Comparison of ENCODE assay signal across 16 cellular contexts in the genomic region with DNA sequence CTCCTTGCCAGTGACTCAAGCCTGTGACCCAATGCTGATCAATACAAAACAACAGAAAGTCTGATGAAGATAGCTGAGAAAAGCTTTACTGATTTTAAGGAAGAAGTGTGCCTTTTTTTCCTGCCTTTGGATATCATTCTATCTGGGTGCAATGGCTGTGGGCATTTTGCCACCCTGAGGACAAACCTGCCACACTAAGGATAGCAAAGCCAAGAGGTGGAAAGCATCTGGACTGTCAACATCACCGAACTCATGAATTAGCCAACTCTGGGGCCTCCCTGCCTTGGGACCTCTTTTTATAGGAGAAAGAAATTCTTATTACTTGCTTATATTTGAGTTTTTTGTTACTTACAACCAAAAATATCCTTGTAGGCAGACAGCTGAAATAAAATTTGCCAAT. TPM values are rescaled to one million over a fixed set of nuclear protein-coding genes. Genes with fewer than 3 reads are reported as not detected.
A peak's percentile ranks its signal among the peaks of the same experiment; 100 is the strongest.
DNase-seq lines count a peak whose midpoint lies in the region; ATAC-seq, FAIRE-seq and TF ChIP-seq lines count a peak whose summit lies in the region.
"Had no signal": no experiment of that assay in that cellular context is flagged by ENCODE, and none has a peak within 500 bp of the region (broad histone marks: within the 10 kb centered on the region; RNA-seq: fewer than 3 reads in every experiment).

No MANE protein-coding gene starts in this region.

- no peak overlapping the region for H4K8ac ChIP-seq in trophoblast cell (ENCODE audit: low read depth, low read length)

- H3K27me3 ChIP-seq in breast epithelium (no peaks in the 10 kb centered on the region), GM12878 (replicated peaks in 1 of 2; ENCODE audit: control insufficient read depth in 2 of 2, insufficient read depth in 2 of 2, low read length in 1 of 2) (no peaks in the 10 kb centered on the region), trophoblast cell (ENCODE audit: insufficient read depth, low read length) (no peaks in the 10 kb centered on the region), thyroid gland (no peaks in the 10 kb centered on the region)
- H3K27me3 ChIP-seq: BLaER1 treated with 17β-estradiol and CSF1 and Interleukin-3, amounts not matched to agents 10 nM and 100 nM had no signal

- no peak overlapping the region for H3K23ac ChIP-seq in trophoblast cell (ENCODE audit: low read length)

- H3K18ac ChIP-seq in trophoblast cell (ENCODE audit: low read length) = no peak overlapping the region

- no peak overlapping the region for H2BK5ac ChIP-seq in trophoblast cell (ENCODE audit: low read depth, low read length, poor library complexity)

- TF ChIP-seq POLR2A in breast epithelium (IDR thresholded peaks at IDR 0.05) (no peak), GM12878 (IDR thresholded peaks at IDR 0.05; ENCODE audit: low read depth, low read length) (no peak), thyroid gland (IDR thresholded peaks at IDR 0.05) (no peak)

- peak overlapping the region; percentile 7; the same call in 1 of the 2 replicates for H3K4me2 ChIP-seq in GM12878 (ENCODE audit: control insufficient read depth, insufficient read depth)
- H3K4me2 ChIP-seq in trophoblast cell (ENCODE audit: low read length) = no peak overlapping the region

- TF ChIP-seq CTCF in MCF 10A (IDR thresholded peaks at IDR 0.05; ENCODE audit: unreplicated experiment) (no peak), breast epithelium (IDR thresholded peaks at IDR 0.05) (no peak), GM12878 (IDR thresholded peaks at IDR 0.05 in 2 of 3, conservative IDR thresholded peaks at IDR 0.05 in 1 of 3; ENCODE audit: control insufficient read depth in 2 of 3, extremely low read depth in 1 of 3, insufficient read depth in 1 of 3, low read depth in 3 of 3, low read length in 3 of 3) (no peak), thyroid gland (IDR thresholded peaks at IDR 0.05) (no peak)

- no peak overlapping the region for H2BK120ac ChIP-seq in trophoblast cell (ENCODE audit: insufficient read depth, low read length, poor library complexity)

- H3K79me2 ChIP-seq in GM12878 (ENCODE audit: control insufficient read depth, insufficient read depth, low read length) (peaks cover 33% of the 10 kb centered on the region), trophoblast cell (ENCODE audit: control insufficient read depth, insufficient read depth, low read length, poor library complexity) (no peaks in the 10 kb centered on the region)

- DNase-seq in MCF 10A (ENCODE audit: unreplicated experiment) = no peak
- no peak for DNase-seq in breast epithelium (ENCODE audit: low spot score in 2 of 2)
- no peak for DNase-seq in GM12878 (ENCODE audit: low read depth, low spot score)
- no peak for DNase-seq in trophoblast cell
- DNase-seq in thyroid gland = peak; percentile 25 to 30
- no peak for DNase-seq in NCI-H748 treated with DMSO at 0.1 percent for 48 hours (lab: John Stamatoyannopoulos, UW)
- DNase-seq in activated CD4-positive, alpha-beta T cell treated with anti-CD3 and anti-CD28 coated beads for 4 hours = no peak
- DNase-seq: Calu3; CD8-positive, alpha-beta T cell; DMS79 treated with DMSO at 0.1 percent for 48 hours; GF-D8; H9; IMR-90 had no signal

- H3K9ac ChIP-seq in GM12878 (ENCODE audit: control insufficient read depth, insufficient read depth, low read length) (no peak overlapping the region), trophoblast cell (ENCODE audit: low read length) (no peak overlapping the region)
- H3K9ac ChIP-seq: BLaER1 treated with 17β-estradiol and CSF1 and Interleukin-3, amounts not matched to agents 10 nM and 100 nM had no signal

- no peak overlapping the region for H2BK12ac ChIP-seq in trophoblast cell (ENCODE audit: low read length)

- peak overlapping the region; percentile 47 for H3K27ac Mint-ChIP-seq in MCF 10A (ENCODE audit: low read depth, unreplicated experiment)
- H3K27ac Mint-ChIP-seq: B cell; CD8-positive, alpha-beta T cell had no signal

- H3K4me3 ChIP-seq in breast epithelium (no peak overlapping the region), GM12878 (no peak overlapping the region), trophoblast cell (ENCODE audit: low read depth, low read length) (no peak overlapping the region), thyroid gland (replicated peaks in 1 of 3) (no peak overlapping the region)
- H3K4me3 ChIP-seq: BLaER1 treated with 17β-estradiol and CSF1 and Interleukin-3, amounts not matched to agents 10 nM and 100 nM had no signal

- H4K91ac ChIP-seq in trophoblast cell (ENCODE audit: low read depth, low read length) = no peak overlapping the region

- intact Hi-C loops in MCF 10A (cut with micrococcal nuclease) = no loop called here
- intact Hi-C loops in breast epithelium (cut with DNase I; ENCODE audit: low total_unique reads) = no loop called here
- intact Hi-C loops in GM12878 (cut with micrococcal nuclease; ENCODE audit: unreplicated experiment) = no loop called here
- intact Hi-C loops in thyroid gland (cut with DNase I) = no loop called here

- H3K14ac ChIP-seq in trophoblast cell (ENCODE audit: low read length) = no peak overlapping the region

- H3K9me3 ChIP-seq in breast epithelium = no peaks in the 10 kb centered on the region
- H3K9me3 ChIP-seq in GM12878 (replicated peaks; ENCODE audit: control insufficient read depth, insufficient read depth, low read length) = no peaks in the 10 kb centered on the region
- no peaks in the 10 kb centered on the region for H3K9me3 ChIP-seq in trophoblast cell (ENCODE audit: insufficient read depth, low read depth, low read length)
- H3K9me3 ChIP-seq in thyroid gland = no peaks in the 10 kb centered on the region
- H3K9me3 ChIP-seq: BLaER1 treated with 17β-estradiol and CSF1 and Interleukin-3, amounts not matched to agents 10 nM and 100 nM had no signal

- no peak for ATAC-seq in GM12878
- ATAC-seq: CD8-positive, alpha-beta T cell had no signal

- H3K27me3 Mint-ChIP-seq in MCF 10A (ENCODE audit: insufficient read depth, unreplicated experiment) = no peaks in the 10 kb centered on the region
- H3K27me3 Mint-ChIP-seq: B cell had no signal

- no peaks in the 10 kb centered on the region for H3K9me3 Mint-ChIP-seq in MCF 10A (ENCODE audit: unreplicated experiment)
- H3K9me3 Mint-ChIP-seq: CD8-positive, alpha-beta T cell; H9 had no signal

- BruUV-seq in MCF 10A (replicated peaks; lab: Mats Ljungman, UMichigan) = no TSS peak
- BruUV-seq in GM12878 (replicated peaks; lab: Mats Ljungman, UMichigan) = no TSS peak

- SMC1A ChIA-PET in GM12878 (lab: Charles Lee; ENCODE audit: uncharacterized antibody, unreplicated experiment) = interaction anchor here (1.0 to 2.1 kb wide), 2 partner anchors 11 to 18 kb away, joined by 4 to 8 read pairs; no protein-coding TSS in a partner anchor

- POLR2A ChIA-PET in MCF 10A (lab: Yijun Ruan, JAX) = interaction anchor here (0.8 to 1.2 kb wide), 4 partner anchors 11 to 20 kb away, joined by 3 to 4 read pairs (median 3); a partner anchor contains a TSS
- POLR2A ChIA-PET in GM12878 (lab: Charles Lee) = no interaction called here

- H3K4me1 Mint-ChIP-seq in MCF 10A (ENCODE audit: insufficient read depth, unreplicated experiment) = peaks cover 19% of the 10 kb centered on the region

- no peaks in the 10 kb centered on the region for H4K20me1 ChIP-seq in GM12878 (ENCODE audit: control insufficient read depth, insufficient read depth)

- H3K4me1 ChIP-seq in breast epithelium (no peaks in the 10 kb centered on the region), GM12878 (ENCODE audit: control insufficient read depth, insufficient read depth, low read length) (peaks cover 22% of the 10 kb centered on the region), trophoblast cell (ENCODE audit: control insufficient read depth in 1 of 2, insufficient read depth in 2 of 2, low read length in 2 of 2) (no peaks in the 10 kb centered on the region), thyroid gland (peaks cover 42 to 69% of the 10 kb centered on the region in 2 donors)

- no peak overlapping the region for H3K4me3 Mint-ChIP-seq in MCF 10A (ENCODE audit: unreplicated experiment)
- H3K4me3 Mint-ChIP-seq: B cell; CD8-positive, alpha-beta T cell; H9 had no signal

- no peaks in the 10 kb centered on the region for H3K79me1 ChIP-seq in trophoblast cell (ENCODE audit: low read length)

- no peak overlapping the region for H2AK5ac ChIP-seq in trophoblast cell (ENCODE audit: low read length)

- H3K36me3 ChIP-seq in breast epithelium (no peaks in the 10 kb centered on the region), GM12878 (ENCODE audit: control insufficient read depth in 2 of 2, insufficient read depth in 2 of 2, low read length in 1 of 2) (no peaks in the 10 kb centered on the region), trophoblast cell (ENCODE audit: control insufficient read depth in 1 of 2, insufficient read depth in 2 of 2, low read length in 2 of 2) (no peaks in the 10 kb centered on the region), thyroid gland (no peaks in the 10 kb centered on the region)

- H3K27ac ChIP-seq in breast epithelium = no peak overlapping the region
- H3K27ac ChIP-seq in GM12878 (ENCODE audit: control insufficient read depth, insufficient read depth) = peak overlapping the region; percentile 0; the same call in 1 of the 2 replicates
- no peak overlapping the region for H3K27ac ChIP-seq in trophoblast cell (ENCODE audit: low read depth, low read length)
- H3K27ac ChIP-seq in thyroid gland = no peak overlapping the region
- H3K27ac ChIP-seq: BLaER1 treated with 17β-estradiol and CSF1 and Interleukin-3, amounts not matched to agents 10 nM and 100 nM had no signal

- no peak for TF ChIP-seq RAD21 in GM12878 (IDR thresholded peaks at IDR 0.05; ENCODE audit: insufficient read depth, low read depth, low read length)

- H2AFZ ChIP-seq in GM12878 (ENCODE audit: control insufficient read depth, low read depth, low read length) = no peak overlapping the region
- no peak overlapping the region for H2AFZ ChIP-seq in trophoblast cell (ENCODE audit: insufficient read depth, low read length, poor library complexity)

- H4K12ac ChIP-seq in trophoblast cell (ENCODE audit: low read depth, low read length) = no peak overlapping the region

- RAD21 ChIA-PET in GM12878 (lab: Charles Lee; ENCODE audit: unreplicated experiment) = interaction anchor here (1.2 kb wide), 1 partner anchor 42 kb away, joined by 3 read pairs; no protein-coding TSS in a partner anchor

- no peak for TF ChIP-seq EP300 in GM12878 (IDR thresholded peaks at IDR 0.05; ENCODE audit: borderline replicate concordance in 1 of 2, control insufficient read depth in 1 of 2, low read depth in 2 of 2, low read length in 2 of 2)

- CTCF ChIA-PET in MCF 10A (lab: Yijun Ruan, JAX) = interaction anchor here (1.1 to 1.3 kb wide), 4 partner anchors 27 to 879 kb away, joined by 3 to 5 read pairs (median 4); no protein-coding TSS in a partner anchor
- CTCF ChIA-PET in GM12878 (lab: Yijun Ruan, JAX) = interaction anchor here (0.7 to 1.3 kb wide), 4 partner anchors 11 to 89 kb away, joined by 3 to 5 read pairs (median 3); no protein-coding TSS in a partner anchor

- no peak for FAIRE-seq in GM12878 (lab: Jason Lieb, UNC)
- FAIRE-seq: H1 had no signal

- in situ Hi-C loops in GM12878 (cut with MboI) = no loop called here

- no peaks in the 10 kb centered on the region for H3K36me3 Mint-ChIP-seq in MCF 10A (ENCODE audit: insufficient read depth, unreplicated experiment)

- WGBS in GM12878 (ENCODE audit: insufficient coverage, insufficient replicate concordance, low lambda C conversion rate, missing lambda C conversion rate) = 100% methylated on average over 1 of the region's 1 CpG
- no CpG with 5 or more reads among the region's 1 CpG for WGBS in trophoblast cell (ENCODE audit: extremely low coverage, insufficient coverage, insufficient read length)
- WGBS in thyroid gland, 2 donors = 44 to 55% methylated on average over 1 of the region's 1 CpG

- H3K4ac ChIP-seq in trophoblast cell (ENCODE audit: low read depth, low read length) = peak overlapping the region; percentile 27

RNA-seq across cellular contexts. Expression of a gene that starts 19.9 kb away (rescaled TPM):
- total RNA-seq in MCF 10A (2022) (9.8 and 12.1 TPM in 2 replicates), breast epithelium (10 to 100 TPM; 34.6 to 74.1 (median 46.0) TPM), GM12878 (2014; rRNA removed) (22.0 and 23.2 TPM in 2 replicates), GM12878 (2014; rRNA removed; fragmentation: Illumina TruSeq; extraction: Trizol) (18.7 and 19.3 TPM in 2 replicates), GM12878 (2021) (29.4 and 30.7 TPM in 2 replicates), thyroid gland (100 to 1,000 TPM in 1 of 4 donors, 10 to 100 TPM in 3; 89.7 to 126 (median 97.8) TPM)
- total RNA-seq in GM12878 (2013; cell fraction: nucleolus; rRNA removed) = 91.9 and 98.1 TPM in 2 replicates
- polyA plus RNA-seq in GM12878 (2011; ENCODE audit: low read depth) = 8.1 TPM
- polyA plus RNA-seq in GM12878 (2011; rRNA removed) (8.2 and 10.9 TPM in 2 replicates), GM12878 (2014; fragmentation: Illumina TruSeq; extraction: Trizol) (23.5 and 24.1 TPM in 2 replicates), GM12878 (2014; fragmentation: Nextera tagmentation; extraction: Ambion mirVana) (1 to 10 TPM; 2.9 to 4.0 TPM), GM12878 (2014; rRNA removed) (14.4 and 16.3 TPM in 2 replicates), GM12878 (2016; fragmentation: Nextera tagmentation; extraction: Ambion mirVana) (10 to 100 TPM; 20.4 to 20.5 TPM)
- 6.3 and 8.0 TPM in 2 replicates for polyA plus RNA-seq in GM12878 (2011; cell fraction: cytosol; rRNA removed)
- polyA plus RNA-seq in GM12878 (2011; cell fraction: nucleus; rRNA removed) = 21.0 and 23.1 TPM in 2 replicates
- 8.4 and 9.2 TPM in 2 replicates for polyA plus RNA-seq in GM12878 (2012)
- polyA minus RNA-seq in GM12878 (2011; rRNA and poly(A)+ RNA removed) = 28.7 TPM in 2 replicates
- 7.9 and 9.0 TPM in 2 replicates for polyA minus RNA-seq in GM12878 (2011; cell fraction: cytosol; rRNA and poly(A)+ RNA removed)
- 46.5 and 55.2 TPM in 2 replicates for polyA minus RNA-seq in GM12878 (2011; cell fraction: nucleus; rRNA and poly(A)+ RNA removed)
- 7.4 and 7.8 TPM in 2 replicates for polyA plus RNA-seq in trophoblast cell (2013)

Comparison
In these comparisons a context has a peak if more than half of its experiments do, and no peak if none do; other contexts are left out.
1. DNase-seq: peak in thyroid gland (2 of 2); none in MCF 10A (single experiment), breast epithelium (0 of 2), GM12878 (single experiment), trophoblast cell (0 of 2), NCI-H748 treated with DMSO at 0.1 percent for 48 hours (single experiment) and activated CD4-positive, alpha-beta T cell treated with anti-CD3 and anti-CD28 coated beads for 4 hours (0 of 2).